Comparison of ENCODE assay signal across 8 cellular contexts in genomic region chr9:36137392-36138004, GRCh38. TPM values are rescaled to one million over a fixed set of nuclear protein-coding genes. Genes with fewer than 3 reads are reported as not detected.
DNase-seq lines count a peak whose midpoint lies in the region; ATAC-seq lines count a peak whose summit lies in the region.

No MANE protein-coding gene starts in this region.

- no peaks in the 10 kb centered on the region for H3K36me3 Mint-ChIP-seq in activated naive CD8-positive, alpha-beta T cell treated with anti-CD3 and anti-CD28 coated beads for 36 hours
- peaks cover 0 to 2% of the 10 kb centered on the region in 2 donors for H3K36me3 Mint-ChIP-seq in stimulated activated naive B cell treated with anti-CD40 and anti-IgM and Interleukin-4, amounts not matched to agents 10 μg/mL and 1 μg/mL and 100 μg/mL, for 72 hours

- peak overlapping the region; percentile 75 for H3K27ac Mint-ChIP-seq in activated naive CD8-positive, alpha-beta T cell treated with anti-CD3 and anti-CD28 coated beads for 36 hours
- peak overlapping the region; percentile 95 for H3K27ac Mint-ChIP-seq in stimulated activated naive B cell treated with anti-CD40 and anti-IgM and Interleukin-4, amounts not matched to agents 10 μg/mL and 1 μg/mL and 100 μg/mL, for 72 hours

- H3K9me3 Mint-ChIP-seq in activated naive CD8-positive, alpha-beta T cell treated with anti-CD3 and anti-CD28 coated beads for 36 hours = no peaks in the 10 kb centered on the region
- no peaks in the 10 kb centered on the region for H3K9me3 Mint-ChIP-seq in stimulated activated naive B cell treated with anti-CD40 and anti-IgM and Interleukin-4, amounts not matched to agents 10 μg/mL and 1 μg/mL and 100 μg/mL, for 72 hours

- peaks cover 21% of the 10 kb centered on the region for H3K27me3 Mint-ChIP-seq in activated naive CD8-positive, alpha-beta T cell treated with anti-CD3 and anti-CD28 coated beads for 36 hours
- H3K27me3 Mint-ChIP-seq in stimulated activated naive B cell treated with anti-CD40 and anti-IgM and Interleukin-4, amounts not matched to agents 10 μg/mL and 1 μg/mL and 100 μg/mL, for 72 hours = peaks cover 0 to 3% of the 10 kb centered on the region in 2 donors

- peak in 1 of 2 donors; percentile 1 for ATAC-seq in stimulated activated naive B cell treated with anti-CD40 and anti-IgM and Interleukin-4, amounts not matched to agents 10 μg/mL and 1 μg/mL and 100 μg/mL, for 72 hours (replicated peaks)
- ATAC-seq in GM21367 (IDR thresholded peaks at IDR 0.05; ENCODE audit: unreplicated experiment) (no peak), GM18498 (IDR thresholded peaks at IDR 0.05; ENCODE audit: unreplicated experiment) (no peak)

- peaks cover 50% of the 10 kb centered on the region for H3K4me1 Mint-ChIP-seq in activated naive CD8-positive, alpha-beta T cell treated with anti-CD3 and anti-CD28 coated beads for 36 hours
- H3K4me1 Mint-ChIP-seq in stimulated activated naive B cell treated with anti-CD40 and anti-IgM and Interleukin-4, amounts not matched to agents 10 μg/mL and 1 μg/mL and 100 μg/mL, for 72 hours = peaks cover 46 to 64% of the 10 kb centered on the region in 2 donors

- peak overlapping the region; percentile 90 for H3K4me3 Mint-ChIP-seq in activated naive CD8-positive, alpha-beta T cell treated with anti-CD3 and anti-CD28 coated beads for 36 hours
- H3K4me3 Mint-ChIP-seq in stimulated activated naive B cell treated with anti-CD40 and anti-IgM and Interleukin-4, amounts not matched to agents 10 μg/mL and 1 μg/mL and 100 μg/mL, for 72 hours = peak overlapping the region; percentile 92 to 96

- DNase-seq in NCI-H2171 treated with DMSO at 0.1 percent for 48 hours (lab: John Stamatoyannopoulos, UW) = peak; percentile 20
- no peak for DNase-seq in NCI-H2171 (lab: John Stamatoyannopoulos, UW)
- no peak for DNase-seq in activated naive CD8-positive, alpha-beta T cell treated with anti-CD3 and anti-CD28 coated beads for 36 hours
- DNase-seq in islet precursor cell = peak; percentile 65
- no peak for DNase-seq in stimulated activated naive B cell treated with anti-CD40 and anti-IgM and Interleukin-4, amounts not matched to agents 10 μg/mL and 1 μg/mL and 100 μg/mL, for 72 hours
- DNase-seq in activated CD4-positive, CD25-positive, alpha-beta regulatory T cell (lab: John Stamatoyannopoulos, UW) = no peak

RNA-seq across cellular contexts. Expression of gene GLIPR2, which starts 1.0 kb away (rescaled TPM):
- total RNA-seq in activated naive CD8-positive, alpha-beta T cell treated with anti-CD3 and anti-CD28 coated beads for 36 hours = 1 to 10 TPM; 5.3 to 6.6 TPM

RNA-seq across cellular contexts. Expression of gene CCIN, which starts 31.7 kb away (rescaled TPM):
- not detected for total RNA-seq in activated naive CD8-positive, alpha-beta T cell treated with anti-CD3 and anti-CD28 coated beads for 36 hours

RNA-seq across cellular contexts. Expression of gene CLTA, which starts 53.2 kb away (rescaled TPM):
- total RNA-seq in activated naive CD8-positive, alpha-beta T cell treated with anti-CD3 and anti-CD28 coated beads for 36 hours = 100 to 1,000 TPM; 165 to 166 TPM

Comparison
In these comparisons a context has a peak if more than half of its experiments do, and no peak if none do; other contexts are left out.
1. DNase-seq: peak in NCI-H2171 treated with DMSO at 0.1 percent for 48 hours (single experiment) and islet precursor cell (single experiment); none in NCI-H2171 (single experiment), activated naive CD8-positive, alpha-beta T cell treated with anti-CD3 and anti-CD28 coated beads for 36 hours (single experiment), stimulated activated naive B cell treated with anti-CD40 and anti-IgM and Interleukin-4, amounts not matched to agents 10 μg/mL and 1 μg/mL and 100 μg/mL, for 72 hours (single experiment) and activated CD4-positive, CD25-positive, alpha-beta regulatory T cell (0 of 4).